In genomic region chr5:144281784-144282183, GRCh38 we compare ENCODE assay signal across 27 cellular contexts.
"Had no signal": no experiment of that assay in that cellular context is flagged by ENCODE, and none has a peak within 500 bp of the region (broad histone marks: within the 10 kb centered on the region; RNA-seq: fewer than 3 reads in every experiment).

No MANE protein-coding gene starts in this region.

- H3K4me3 ChIP-seq: adrenal gland, ascending aorta, body of pancreas had no signal

- H3K27me3 ChIP-seq: adrenal gland, ascending aorta, body of pancreas had no signal

- H3K9me3 ChIP-seq: adrenal gland, ascending aorta, body of pancreas had no signal

- H3K9ac ChIP-seq: KMS-11 had no signal

- ATAC-seq: activated CD4-positive, alpha-beta T cell treated with anti-CD3 and anti-CD28 coated beads for 36 hours; activated T-helper 17 cell treated with anti-CD3 and anti-CD28 coated beads, Interleukin-2, amount 50 U/mL, for 72 hours; body of pancreas had no signal

- H3K27ac ChIP-seq: adrenal gland, ascending aorta, body of pancreas, KMS-11, VCaP had no signal

- H3K4me1 ChIP-seq: adrenal gland, ascending aorta had no signal

- DNase-seq: activated CD4-positive, alpha-beta memory T cell treated with anti-CD3 and anti-CD28 coated beads, Interleukin-2, amount 10 ng/mL, durations not matched to agents 7 days and 5 days; activated CD4-positive, alpha-beta T cell treated with anti-CD3 and anti-CD28 coated beads for 36 hours; activated CD4-positive, alpha-beta T cell treated with anti-CD3 and anti-CD28 coated beads, Interleukin-2, amount 50 U/mL, for 1 hour; activated CD4-positive, CD25-positive, alpha-beta regulatory T cell; activated gamma-delta T cell treated with Interleukin-2 at 50 U/mL for 16 hours; activated naive CD4-positive, alpha-beta T cell treated with anti-CD3 and anti-CD28 coated beads, Interleukin-2, amount 10 ng/mL, durations not matched to agents 7 days and 5 days; activated naive CD8-positive, alpha-beta T cell treated with anti-CD3 and anti-CD28 coated beads for 36 hours; activated T-cell treated with anti-CD3 and anti-CD28 coated beads for 4 hours; activated T-cell treated with anti-CD3 and anti-CD28 coated beads, Interleukin-2, amount 50 U/mL, for 48 hours; adrenal gland; body of pancreas; central memory CD4-positive, alpha-beta T cell; NCI-H1092; NCI-H1417; NCI-H1930; NCI-H2107; NCI-H2171 treated with DMSO at 0.1 percent for 48 hours; NCI-H226; NCI-H510A; NCI-H526 treated with DMSO at 0.1 percent for 48 hours; NCI-H82; SIG-M5; T-helper 1 cell had no signal

- H3K36me3 ChIP-seq: adrenal gland, ascending aorta had no signal

- H3K4me2 ChIP-seq: KMS-11 had no signal
